In the genomic region with DNA sequence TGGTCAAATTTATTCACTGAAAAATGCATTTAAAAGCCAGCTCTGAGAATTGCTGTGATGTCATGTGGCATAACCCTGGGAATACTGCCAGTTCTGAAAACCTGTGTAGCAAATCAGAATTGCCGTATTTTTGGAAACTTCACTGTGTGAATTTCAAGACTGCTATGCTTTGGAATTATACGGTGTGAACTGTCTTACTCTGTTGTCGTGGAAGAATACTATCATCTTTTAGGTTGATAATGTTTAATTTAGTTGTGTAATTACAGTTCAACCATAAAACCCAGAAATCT, we compare ENCODE assay signal across 22 cellular contexts.
DNase-seq lines count a peak whose midpoint lies in the region; ATAC-seq and TF ChIP-seq lines count a peak whose summit lies in the region.
"Had no signal": no experiment of that assay in that cellular context is flagged by ENCODE, and none has a peak within 500 bp of the region (broad histone marks: within the 10 kb centered on the region; RNA-seq: fewer than 3 reads in every experiment).

No MANE protein-coding gene starts in this region.

- DNase-seq in SK-N-SH (no peak), chondrocyte (ENCODE audit: low spot score) (no peak), left ventricle myocardium superior (no peak), NCI-H128 (lab: John Stamatoyannopoulos, UW; ENCODE audit: unreplicated experiment) (no peak), HUDEP-2 (lab: John Stamatoyannopoulos, UW; ENCODE audit: unreplicated experiment in 76 of 76) (no peak), NCI-H1436 (lab: John Stamatoyannopoulos, UW) (no peak)
- DNase-seq: activated T-cell treated with anti-CD3 and anti-CD28 coated beads, Interleukin-2, amount 50 U/mL, for 72 hours; BE2C; COR-L47; erythroblast; immature natural killer cell; lower lobe of right lung; NCI-H146; NK-92 treated with Interleukin-12 subunit alpha and Interleukin-12 subunit beta, amount 100 ng/mL, for 24 hours; occipital lobe; right cardiac atrium; SW 1271 had no signal

- H3K4me1 Mint-ChIP-seq in chondrocyte (ENCODE audit: low read depth): peaks cover 22% of the 10 kb centered on the region
- H3K4me1 Mint-ChIP-seq: stimulated activated memory B cell treated with anti-CD40 and anti-IgM and Interleukin-4, amounts not matched to agents 10 μg/mL and 1 μg/mL and 100 μg/mL, for 72 hours had no signal

- no peak overlapping the region for H3K9ac ChIP-seq in SK-N-SH

- H3K27ac Mint-ChIP-seq in chondrocyte (ENCODE audit: unreplicated experiment): peak overlapping the region; percentile 47
- H3K27ac Mint-ChIP-seq: activated naive CD4-positive, alpha-beta T cell treated with anti-CD3 and anti-CD28 coated beads, Interleukin-2, amount 50 U/mL, for 72 hours; activated T-cell treated with anti-CD3 and anti-CD28 coated beads, Interleukin-2, amount 50 U/mL, for 72 hours; immature natural killer cell; stimulated activated memory B cell treated with anti-CD40 and anti-IgM and Interleukin-4, amounts not matched to agents 10 μg/mL and 1 μg/mL and 100 μg/mL, for 72 hours; type B pancreatic cell had no signal

- no peaks in the 10 kb centered on the region for H3K27me3 ChIP-seq in SK-N-SH (ENCODE audit: insufficient read depth)

- 87% methylated on average over 3 of the region's 3 CpGs for WGBS in SK-N-SH (ENCODE audit: low lambda C conversion rate)

- H3K36me3 ChIP-seq in SK-N-SH (replicated peaks in 1 of 2; ENCODE audit: control insufficient read depth in 1 of 2, insufficient read depth in 2 of 2, low read length in 1 of 2): no peaks in the 10 kb centered on the region
- H3K36me3 ChIP-seq: BE2C, lower lobe of right lung had no signal

- no peaks in the 10 kb centered on the region; a peak in 1 of 4 replicates for H3K4me1 ChIP-seq in SK-N-SH (ENCODE audit: control insufficient read depth in 1 of 2, insufficient read depth in 2 of 2, low read depth in 1 of 2, low read length in 1 of 2)
- H3K4me1 ChIP-seq: BE2C had no signal

- no peak overlapping the region for H3K4me2 ChIP-seq in SK-N-SH

- peaks cover 5% of the 10 kb centered on the region for H3F3A ChIP-seq in SK-N-SH (replicated peaks; ENCODE audit: insufficient read depth)

- TF ChIP-seq EP300 in SK-N-SH (IDR thresholded peaks at IDR 0.05; ENCODE audit: borderline replicate concordance in 1 of 2, low read depth in 1 of 2, low read length in 1 of 2): no peak

- CTCF ChIA-PET in SK-N-SH (lab: Yijun Ruan, JAX): no interaction called here

- ATAC-seq in left ventricle myocardium superior: peak; percentile 30
- ATAC-seq: activated naive CD4-positive, alpha-beta T cell treated with anti-CD3 and anti-CD28 coated beads, Interleukin-2, amount 50 U/mL, for 72 hours; activated T-cell treated with anti-CD3 and anti-CD28 coated beads, Interleukin-2, amount 50 U/mL, for 72 hours; HepG2; lower lobe of right lung; stimulated activated memory B cell treated with anti-CD40 and anti-IgM and Interleukin-4, amounts not matched to agents 10 μg/mL and 1 μg/mL and 100 μg/mL, for 72 hours had no signal

- H3K9me3 ChIP-seq in SK-N-SH: no peaks in the 10 kb centered on the region
- H3K9me3 ChIP-seq: BE2C, lower lobe of right lung had no signal

- no peaks in the 10 kb centered on the region for H3K9me2 ChIP-seq in SK-N-SH

- TF ChIP-seq RAD21 in SK-N-SH (IDR thresholded peaks at IDR 0.05; ENCODE audit: low read length): no peak

- no peaks in the 10 kb centered on the region for H3K27me3 Mint-ChIP-seq in chondrocyte (ENCODE audit: low read depth)
- H3K27me3 Mint-ChIP-seq: stimulated activated memory B cell treated with anti-CD40 and anti-IgM and Interleukin-4, amounts not matched to agents 10 μg/mL and 1 μg/mL and 100 μg/mL, for 72 hours; type B pancreatic cell had no signal

- no peak overlapping the region for H2AFZ ChIP-seq in SK-N-SH (ENCODE audit: low read depth)

- no peak for TF ChIP-seq CTCF in SK-N-SH (IDR thresholded peaks at IDR 0.05)
- TF ChIP-seq CTCF in chondrocyte (IDR thresholded peaks at IDR 0.05): no peak

- no peak overlapping the region for H3K4me3 Mint-ChIP-seq in chondrocyte (ENCODE audit: unreplicated experiment)
- H3K4me3 Mint-ChIP-seq: activated T-cell treated with anti-CD3 and anti-CD28 coated beads, Interleukin-2, amount 50 U/mL, for 72 hours; immature natural killer cell; stimulated activated memory B cell treated with anti-CD40 and anti-IgM and Interleukin-4, amounts not matched to agents 10 μg/mL and 1 μg/mL and 100 μg/mL, for 72 hours; type B pancreatic cell had no signal

- POLR2A ChIA-PET in SK-N-SH (lab: Yijun Ruan, JAX): no interaction called here

- H3K9me3 Mint-ChIP-seq in chondrocyte (ENCODE audit: low read depth): no peaks in the 10 kb centered on the region
- H3K9me3 Mint-ChIP-seq: activated naive CD4-positive, alpha-beta T cell treated with anti-CD3 and anti-CD28 coated beads, Interleukin-2, amount 50 U/mL, for 72 hours; type B pancreatic cell had no signal

- intact Hi-C loops in left ventricle myocardium superior (cut with micrococcal nuclease): no loop called here

- no peaks in the 10 kb centered on the region for H3K36me3 Mint-ChIP-seq in chondrocyte (ENCODE audit: low read depth)
- H3K36me3 Mint-ChIP-seq: activated naive CD4-positive, alpha-beta T cell treated with anti-CD3 and anti-CD28 coated beads, Interleukin-2, amount 50 U/mL, for 72 hours; immature natural killer cell; type B pancreatic cell had no signal

- H3K27ac ChIP-seq in SK-N-SH (ENCODE audit: low read depth in 2 of 2, low read length in 1 of 2) (peak overlapping the region in 1 of 2 experiments; percentile 26; a peak in 1 of 4 replicates), temporal lobe (ENCODE audit: low read depth, low read length) (peak overlapping the region; percentile 10)

- peaks cover 16% of the 10 kb centered on the region; the same call in 1 of the 2 replicates for H4K20me1 ChIP-seq in SK-N-SH (ENCODE audit: insufficient read depth)

- H3K4me3 ChIP-seq in SK-N-SH (ENCODE audit: low read depth in 2 of 2, low read length in 1 of 2): no peak overlapping the region
- H3K4me3 ChIP-seq: lower lobe of right lung had no signal

- H3K79me2 ChIP-seq in SK-N-SH (ENCODE audit: insufficient read depth): peaks cover 10% of the 10 kb centered on the region

TF ChIP-seq in SK-N-SH, 30 proteins besides CTCF, POLR2A, EP300 and RAD21:
- TF ChIP-seq TAF1 (IDR thresholded peaks at IDR 0.05; ENCODE audit: borderline replicate concordance, low read depth, low read length) (no peak), NFIC (IDR thresholded peaks at IDR 0.05; ENCODE audit: borderline replicate concordance) (peak; percentile 24; the same call in 1 of the 2 replicates)
